In the genomic region with DNA sequence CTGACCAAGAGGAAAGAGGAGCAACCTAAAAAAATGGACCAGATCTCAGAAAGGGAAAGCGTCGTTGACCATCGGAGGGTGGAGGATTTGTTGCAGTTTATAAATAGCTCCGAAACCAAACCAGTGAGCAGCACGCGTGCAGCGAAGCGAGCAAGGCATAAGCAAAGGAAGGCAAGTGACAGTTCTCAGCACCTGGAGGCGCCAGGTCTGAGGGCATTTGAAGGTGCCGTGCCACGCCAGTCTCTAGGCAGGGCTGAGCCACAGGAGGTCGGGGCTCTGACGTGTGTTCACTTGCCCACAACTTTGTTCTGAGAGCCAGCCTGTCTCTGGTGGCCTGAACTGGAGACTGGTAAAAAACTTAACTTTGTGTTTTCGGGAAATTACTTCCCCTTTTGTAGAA, we compare ENCODE assay signal across 10 cellular contexts.
DNase-seq lines count a peak whose midpoint lies in the region; ATAC-seq and TF ChIP-seq lines count a peak whose summit lies in the region.
"Had no signal": no experiment of that assay in that cellular context is flagged by ENCODE, and none has a peak within 500 bp of the region (broad histone marks: within the 10 kb centered on the region; RNA-seq: fewer than 3 reads in every experiment).

No MANE protein-coding gene starts in this region.

- no peaks in the 10 kb centered on the region for H3K27me3 ChIP-seq in brain microvascular endothelial cell (replicated peaks)

- TF ChIP-seq CTCF in brain microvascular endothelial cell (IDR thresholded peaks at IDR 0.05; ENCODE audit: low read depth, low read length, missing control alignments): no peak

- peaks cover 68% of the 10 kb centered on the region for H3K36me3 ChIP-seq in brain microvascular endothelial cell (replicated peaks)

- ATAC-seq in GM18858 (IDR thresholded peaks at IDR 0.05; ENCODE audit: unreplicated experiment): peak; percentile 92
- peak; percentile 87 for ATAC-seq in GM21619 (IDR thresholded peaks at IDR 0.05; ENCODE audit: unreplicated experiment)
- ATAC-seq in HG03457 (IDR thresholded peaks at IDR 0.05; ENCODE audit: unreplicated experiment): peak; percentile 79

- DNase-seq in germinal center (ENCODE audit: low spot score) (peak; percentile 86), brain microvascular endothelial cell (no peak), OCI-M1 (lab: John Stamatoyannopoulos, UW) (no peak), HUDEP-2 (lab: John Stamatoyannopoulos, UW; ENCODE audit: unreplicated experiment in 76 of 76) (no peak), islet precursor cell (no peak)
- DNase-seq: activated CD4-positive, alpha-beta memory T cell treated with anti-CD3 and anti-CD28 coated beads, Interleukin-2, amount 10 ng/mL, durations not matched to agents 7 days and 5 days; NCI-H2029 treated with DMSO at 0.1 percent for 48 hours had no signal

- no peak overlapping the region for H3K27ac ChIP-seq in brain microvascular endothelial cell

- H3K4me3 ChIP-seq in brain microvascular endothelial cell (ENCODE audit: low read depth, low read length): no peak overlapping the region

- in situ Hi-C loops in brain microvascular endothelial cell (cut with HindIII; ENCODE audit: low pct_ligation_motif_present, low sequenced_read_pairs): no loop called here
